Comparison of ENCODE assay signal across 1 cellular context in the genomic region with DNA sequence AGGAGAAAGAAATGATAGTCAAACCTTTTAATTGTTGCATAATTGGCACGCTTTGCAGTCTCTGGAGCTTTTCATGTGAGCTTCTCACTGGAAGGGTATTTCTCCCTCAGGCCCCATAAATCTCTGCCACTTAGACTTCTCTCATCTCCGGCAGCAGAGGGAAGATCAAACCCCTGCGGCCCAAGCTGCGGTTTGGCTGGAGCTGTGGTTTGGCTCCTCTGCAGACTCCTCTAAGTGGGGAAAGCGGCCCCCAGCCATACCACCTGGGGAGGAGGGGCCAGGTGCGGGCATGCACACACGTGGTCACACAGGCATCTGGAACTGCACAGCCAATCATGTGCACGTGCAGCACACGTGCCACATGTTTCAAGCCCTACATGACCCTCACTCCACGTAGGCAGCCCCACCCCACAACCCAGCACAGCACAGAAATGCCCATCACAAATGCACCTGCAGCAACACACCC.
TF ChIP-seq lines count a peak whose summit lies in the region.

No MANE protein-coding gene starts in this region.

TF ChIP-seq in HEK293, 187 proteins besides CTCF, POLR2A, EP300 and RAD21 (continued from another document and continues in another):
- TF ChIP-seq, protein P1, sequence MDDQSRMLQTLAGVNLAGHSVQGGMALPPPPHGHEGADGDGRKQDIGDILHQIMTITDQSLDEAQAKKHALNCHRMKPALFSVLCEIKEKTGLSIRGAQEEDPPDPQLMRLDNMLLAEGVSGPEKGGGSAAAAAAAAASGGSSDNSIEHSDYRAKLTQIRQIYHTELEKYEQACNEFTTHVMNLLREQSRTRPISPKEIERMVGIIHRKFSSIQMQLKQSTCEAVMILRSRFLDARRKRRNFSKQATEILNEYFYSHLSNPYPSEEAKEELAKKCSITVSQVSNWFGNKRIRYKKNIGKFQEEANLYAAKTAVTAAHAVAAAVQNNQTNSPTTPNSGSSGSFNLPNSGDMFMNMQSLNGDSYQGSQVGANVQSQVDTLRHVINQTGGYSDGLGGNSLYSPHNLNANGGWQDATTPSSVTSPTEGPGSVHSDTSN (CRISPR knock-in tag; IDR thresholded peaks at IDR 0.05), result peak; percentile 25
- TF ChIP-seq KLF10 (tag by site-specific recombination; IDR thresholded peaks at IDR 0.05) (no peak; the same call in 1 of the 2 replicates), KLF16 (tag by site-specific recombination; IDR thresholded peaks at IDR 0.05) (no peak), ZNF366 (tag by site-specific recombination; conservative IDR thresholded peaks at IDR 0.05) (peak; percentile 95), ZBTB17 (tag by site-specific recombination; IDR thresholded peaks at IDR 0.05) (peak; percentile 23; the same call in 1 of the 2 replicates), HOXD13 (CRISPR knock-in tag; IDR thresholded peaks at IDR 0.05; ENCODE audit: borderline replicate concordance) (no peak), GLI4 (tag by site-specific recombination; IDR thresholded peaks at IDR 0.05) (no peak), ZNF324 (tag by site-specific recombination; IDR thresholded peaks at IDR 0.05) (no peak; the same call in none of the 2 replicates), WT1 (tag by site-specific recombination; IDR thresholded peaks at IDR 0.05) (0 out of 2 replicates have a peak, but pooled peaks have one; percentile 67), ZNF133 (tag by site-specific recombination; IDR thresholded peaks at IDR 0.05) (no peak), ZNF223 (tag by site-specific recombination; IDR thresholded peaks at IDR 0.05) (no peak), ZNF426 (tag by site-specific recombination; IDR thresholded peaks at IDR 0.05) (no peak), ZNF354C (tag by site-specific recombination; IDR thresholded peaks at IDR 0.05; ENCODE audit: borderline replicate concordance, low read depth) (no peak), ZIC2 (tag by site-specific recombination; IDR thresholded peaks at IDR 0.05) (peak; percentile 95), ZNF707 (tag by site-specific recombination; IDR thresholded peaks at IDR 0.05) (no peak), OSR2 (tag by site-specific recombination; IDR thresholded peaks at IDR 0.05) (peak; percentile 95), ZNF560 (tag by site-specific recombination; IDR thresholded peaks at IDR 0.05; ENCODE audit: borderline replicate concordance) (no peak), ZNF266 (tag by site-specific recombination; IDR thresholded peaks at IDR 0.05; ENCODE audit: low read depth) (no peak), ZNF510 (tag by site-specific recombination; IDR thresholded peaks at IDR 0.05; ENCODE audit: insufficient replicate concordance) (no peak), ZNF791 (tag by site-specific recombination; IDR thresholded peaks at IDR 0.05) (no peak), ZNF677 (tag by site-specific recombination; IDR thresholded peaks at IDR 0.05) (no peak), ZNF670 (tag by site-specific recombination; IDR thresholded peaks at IDR 0.05; ENCODE audit: low read depth) (no peak), ZBTB1 (tag by site-specific recombination; IDR thresholded peaks at IDR 0.05) (no peak), ZNF175 (tag by site-specific recombination; IDR thresholded peaks at IDR 0.05) (no peak), MZF1 (tag by site-specific recombination; IDR thresholded peaks at IDR 0.05; ENCODE audit: borderline replicate concordance) (no peak), TCF7L2 (IDR thresholded peaks at IDR 0.05; ENCODE audit: borderline replicate concordance, low read depth, low read length) (peak; percentile 48; the same call in 1 of the 2 replicates), RBAK (tag by site-specific recombination; IDR thresholded peaks at IDR 0.05) (no peak), OVOL3 (tag by site-specific recombination; IDR thresholded peaks at IDR 0.05) (no peak), ZNF174 (tag by site-specific recombination; IDR thresholded peaks at IDR 0.05) (no peak), KLF7 (tag by site-specific recombination; IDR thresholded peaks at IDR 0.05; ENCODE audit: borderline replicate concordance) (no peak), ZNF624 (tag by site-specific recombination; IDR thresholded peaks at IDR 0.05) (no peak), EGR2 (tag by site-specific recombination; IDR thresholded peaks at IDR 0.05; ENCODE audit: low read depth) (no peak), KLF9 (tag by site-specific recombination; IDR thresholded peaks at IDR 0.05; ENCODE audit: low read depth) (0 out of 2 replicates have a peak, but pooled peaks have one; percentile 40), ZSCAN16 (tag by site-specific recombination; IDR thresholded peaks at IDR 0.05) (no peak), ZNF558 (tag by site-specific recombination; IDR thresholded peaks at IDR 0.05) (peak; percentile 29; the same call in 1 of the 2 replicates), ZNF169 (tag by site-specific recombination; IDR thresholded peaks at IDR 0.05) (no peak)
- TF ChIP-seq, protein P2, sequence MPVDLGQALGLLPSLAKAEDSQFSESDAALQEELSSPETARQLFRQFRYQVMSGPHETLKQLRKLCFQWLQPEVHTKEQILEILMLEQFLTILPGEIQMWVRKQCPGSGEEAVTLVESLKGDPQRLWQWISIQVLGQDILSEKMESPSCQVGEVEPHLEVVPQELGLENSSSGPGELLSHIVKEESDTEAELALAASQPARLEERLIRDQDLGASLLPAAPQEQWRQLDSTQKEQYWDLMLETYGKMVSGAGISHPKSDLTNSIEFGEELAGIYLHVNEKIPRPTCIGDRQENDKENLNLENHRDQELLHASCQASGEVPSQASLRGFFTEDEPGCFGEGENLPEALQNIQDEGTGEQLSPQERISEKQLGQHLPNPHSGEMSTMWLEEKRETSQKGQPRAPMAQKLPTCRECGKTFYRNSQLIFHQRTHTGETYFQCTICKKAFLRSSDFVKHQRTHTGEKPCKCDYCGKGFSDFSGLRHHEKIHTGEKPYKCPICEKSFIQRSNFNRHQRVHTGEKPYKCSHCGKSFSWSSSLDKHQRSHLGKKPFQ (tag by site-specific recombination; IDR thresholded peaks at IDR 0.05), result peak; percentile 70; the same call in 1 of the 2 replicates
- TF ChIP-seq, protein P3, sequence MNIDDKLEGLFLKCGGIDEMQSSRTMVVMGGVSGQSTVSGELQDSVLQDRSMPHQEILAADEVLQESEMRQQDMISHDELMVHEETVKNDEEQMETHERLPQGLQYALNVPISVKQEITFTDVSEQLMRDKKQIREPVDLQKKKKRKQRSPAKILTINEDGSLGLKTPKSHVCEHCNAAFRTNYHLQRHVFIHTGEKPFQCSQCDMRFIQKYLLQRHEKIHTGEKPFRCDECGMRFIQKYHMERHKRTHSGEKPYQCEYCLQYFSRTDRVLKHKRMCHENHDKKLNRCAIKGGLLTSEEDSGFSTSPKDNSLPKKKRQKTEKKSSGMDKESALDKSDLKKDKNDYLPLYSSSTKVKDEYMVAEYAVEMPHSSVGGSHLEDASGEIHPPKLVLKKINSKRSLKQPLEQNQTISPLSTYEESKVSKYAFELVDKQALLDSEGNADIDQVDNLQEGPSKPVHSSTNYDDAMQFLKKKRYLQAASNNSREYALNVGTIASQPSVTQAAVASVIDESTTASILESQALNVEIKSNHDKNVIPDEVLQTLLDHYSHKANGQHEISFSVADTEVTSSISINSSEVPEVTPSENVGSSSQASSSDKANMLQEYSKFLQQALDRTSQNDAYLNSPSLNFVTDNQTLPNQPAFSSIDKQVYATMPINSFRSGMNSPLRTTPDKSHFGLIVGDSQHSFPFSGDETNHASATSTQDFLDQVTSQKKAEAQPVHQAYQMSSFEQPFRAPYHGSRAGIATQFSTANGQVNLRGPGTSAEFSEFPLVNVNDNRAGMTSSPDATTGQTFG (tag by site-specific recombination; IDR thresholded peaks at IDR 0.05; ENCODE audit: borderline replicate concordance), result no peak
- TF ChIP-seq, protein P4, sequence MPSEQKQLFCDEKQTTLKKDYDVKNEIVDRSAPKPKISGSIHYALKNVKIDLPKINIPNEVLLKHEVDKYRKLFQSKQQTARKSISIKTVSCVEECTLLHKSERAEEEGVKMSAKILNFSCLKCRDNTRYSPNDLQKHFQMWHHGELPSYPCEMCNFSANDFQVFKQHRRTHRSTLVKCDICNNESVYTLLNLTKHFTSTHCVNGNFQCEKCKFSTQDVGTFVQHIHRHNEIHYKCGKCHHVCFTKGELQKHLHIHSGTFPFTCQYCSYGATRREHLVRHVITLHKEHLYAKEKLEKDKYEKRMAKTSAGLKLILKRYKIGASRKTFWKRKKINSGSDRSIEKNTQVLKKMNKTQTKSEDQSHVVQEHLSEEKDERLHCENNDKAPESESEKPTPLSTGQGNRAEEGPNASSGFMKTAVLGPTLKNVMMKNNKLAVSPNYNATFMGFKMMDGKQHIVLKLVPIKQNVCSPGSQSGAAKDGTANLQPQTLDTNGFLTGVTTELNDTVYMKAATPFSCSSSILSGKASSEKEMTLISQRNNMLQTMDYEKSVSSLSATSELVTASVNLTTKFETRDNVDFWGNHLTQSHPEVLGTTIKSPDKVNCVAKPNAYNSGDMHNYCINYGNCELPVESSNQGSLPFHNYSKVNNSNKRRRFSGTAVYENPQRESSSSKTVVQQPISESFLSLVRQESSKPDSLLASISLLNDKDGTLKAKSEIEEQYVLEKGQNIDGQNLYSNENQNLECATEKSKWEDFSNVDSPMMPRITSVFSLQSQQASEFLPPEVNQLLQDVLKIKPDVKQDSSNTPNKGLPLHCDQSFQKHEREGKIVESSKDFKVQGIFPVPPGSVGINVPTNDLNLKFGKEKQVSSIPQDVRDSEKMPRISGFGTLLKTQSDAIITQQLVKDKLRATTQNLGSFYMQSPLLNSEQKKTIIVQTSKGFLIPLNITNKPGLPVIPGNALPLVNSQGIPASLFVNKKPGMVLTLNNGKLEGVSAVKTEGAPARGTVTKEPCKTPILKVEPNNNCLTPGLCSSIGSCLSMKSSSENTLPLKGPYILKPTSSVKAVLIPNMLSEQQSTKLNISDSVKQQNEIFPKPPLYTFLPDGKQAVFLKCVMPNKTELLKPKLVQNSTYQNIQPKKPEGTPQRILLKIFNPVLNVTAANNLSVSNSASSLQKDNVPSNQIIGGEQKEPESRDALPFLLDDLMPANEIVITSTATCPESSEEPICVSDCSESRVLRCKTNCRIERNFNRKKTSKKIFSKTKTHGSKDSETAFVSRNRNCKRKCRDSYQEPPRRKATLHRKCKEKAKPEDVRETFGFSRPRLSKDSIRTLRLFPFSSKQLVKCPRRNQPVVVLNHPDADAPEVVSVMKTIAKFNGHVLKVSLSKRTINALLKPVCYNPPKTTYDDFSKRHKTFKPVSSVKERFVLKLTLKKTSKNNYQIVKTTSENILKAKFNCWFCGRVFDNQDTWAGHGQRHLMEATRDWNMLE (tag by site-specific recombination; conservative IDR thresholded peaks at IDR 0.05; ENCODE audit: low read depth), result no peak; the same call in 1 of the 2 replicates
- TF ChIP-seq, protein P5, sequence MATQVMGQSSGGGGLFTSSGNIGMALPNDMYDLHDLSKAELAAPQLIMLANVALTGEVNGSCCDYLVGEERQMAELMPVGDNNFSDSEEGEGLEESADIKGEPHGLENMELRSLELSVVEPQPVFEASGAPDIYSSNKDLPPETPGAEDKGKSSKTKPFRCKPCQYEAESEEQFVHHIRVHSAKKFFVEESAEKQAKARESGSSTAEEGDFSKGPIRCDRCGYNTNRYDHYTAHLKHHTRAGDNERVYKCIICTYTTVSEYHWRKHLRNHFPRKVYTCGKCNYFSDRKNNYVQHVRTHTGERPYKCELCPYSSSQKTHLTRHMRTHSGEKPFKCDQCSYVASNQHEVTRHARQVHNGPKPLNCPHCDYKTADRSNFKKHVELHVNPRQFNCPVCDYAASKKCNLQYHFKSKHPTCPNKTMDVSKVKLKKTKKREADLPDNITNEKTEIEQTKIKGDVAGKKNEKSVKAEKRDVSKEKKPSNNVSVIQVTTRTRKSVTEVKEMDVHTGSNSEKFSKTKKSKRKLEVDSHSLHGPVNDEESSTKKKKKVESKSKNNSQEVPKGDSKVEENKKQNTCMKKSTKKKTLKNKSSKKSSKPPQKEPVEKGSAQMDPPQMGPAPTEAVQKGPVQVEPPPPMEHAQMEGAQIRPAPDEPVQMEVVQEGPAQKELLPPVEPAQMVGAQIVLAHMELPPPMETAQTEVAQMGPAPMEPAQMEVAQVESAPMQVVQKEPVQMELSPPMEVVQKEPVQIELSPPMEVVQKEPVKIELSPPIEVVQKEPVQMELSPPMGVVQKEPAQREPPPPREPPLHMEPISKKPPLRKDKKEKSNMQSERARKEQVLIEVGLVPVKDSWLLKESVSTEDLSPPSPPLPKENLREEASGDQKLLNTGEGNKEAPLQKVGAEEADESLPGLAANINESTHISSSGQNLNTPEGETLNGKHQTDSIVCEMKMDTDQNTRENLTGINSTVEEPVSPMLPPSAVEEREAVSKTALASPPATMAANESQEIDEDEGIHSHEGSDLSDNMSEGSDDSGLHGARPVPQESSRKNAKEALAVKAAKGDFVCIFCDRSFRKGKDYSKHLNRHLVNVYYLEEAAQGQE (tag by site-specific recombination; IDR thresholded peaks at IDR 0.05), result no peak
- TF ChIP-seq, protein P6, sequence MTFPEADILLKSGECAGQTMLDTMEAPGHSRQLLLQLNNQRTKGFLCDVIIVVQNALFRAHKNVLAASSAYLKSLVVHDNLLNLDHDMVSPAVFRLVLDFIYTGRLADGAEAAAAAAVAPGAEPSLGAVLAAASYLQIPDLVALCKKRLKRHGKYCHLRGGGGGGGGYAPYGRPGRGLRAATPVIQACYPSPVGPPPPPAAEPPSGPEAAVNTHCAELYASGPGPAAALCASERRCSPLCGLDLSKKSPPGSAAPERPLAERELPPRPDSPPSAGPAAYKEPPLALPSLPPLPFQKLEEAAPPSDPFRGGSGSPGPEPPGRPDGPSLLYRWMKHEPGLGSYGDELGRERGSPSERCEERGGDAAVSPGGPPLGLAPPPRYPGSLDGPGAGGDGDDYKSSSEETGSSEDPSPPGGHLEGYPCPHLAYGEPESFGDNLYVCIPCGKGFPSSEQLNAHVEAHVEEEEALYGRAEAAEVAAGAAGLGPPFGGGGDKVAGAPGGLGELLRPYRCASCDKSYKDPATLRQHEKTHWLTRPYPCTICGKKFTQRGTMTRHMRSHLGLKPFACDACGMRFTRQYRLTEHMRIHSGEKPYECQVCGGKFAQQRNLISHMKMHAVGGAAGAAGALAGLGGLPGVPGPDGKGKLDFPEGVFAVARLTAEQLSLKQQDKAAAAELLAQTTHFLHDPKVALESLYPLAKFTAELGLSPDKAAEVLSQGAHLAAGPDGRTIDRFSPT (tag by site-specific recombination; IDR thresholded peaks at IDR 0.05), result no peak
- TF ChIP-seq, protein P7, sequence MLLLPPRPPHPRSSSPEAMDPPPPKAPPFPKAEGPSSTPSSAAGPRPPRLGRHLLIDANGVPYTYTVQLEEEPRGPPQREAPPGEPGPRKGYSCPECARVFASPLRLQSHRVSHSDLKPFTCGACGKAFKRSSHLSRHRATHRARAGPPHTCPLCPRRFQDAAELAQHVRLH (tag by site-specific recombination; IDR thresholded peaks at IDR 0.05), result no peak
- TF ChIP-seq, protein P8, sequence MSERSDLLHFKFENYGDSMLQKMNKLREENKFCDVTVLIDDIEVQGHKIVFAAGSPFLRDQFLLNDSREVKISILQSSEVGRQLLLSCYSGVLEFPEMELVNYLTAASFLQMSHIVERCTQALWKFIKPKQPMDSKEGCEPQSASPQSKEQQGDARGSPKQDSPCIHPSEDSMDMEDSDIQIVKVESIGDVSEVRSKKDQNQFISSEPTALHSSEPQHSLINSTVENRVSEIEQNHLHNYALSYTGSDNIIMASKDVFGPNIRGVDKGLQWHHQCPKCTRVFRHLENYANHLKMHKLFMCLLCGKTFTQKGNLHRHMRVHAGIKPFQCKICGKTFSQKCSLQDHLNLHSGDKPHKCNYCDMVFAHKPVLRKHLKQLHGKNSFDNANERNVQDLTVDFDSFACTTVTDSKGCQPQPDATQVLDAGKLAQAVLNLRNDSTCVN (tag by site-specific recombination; optimal IDR thresholded peaks at IDR 0.05), result no peak
